In genomic region chr19:13441810-13442512, GRCh38 we compare ENCODE assay signal across 1 cellular context.
TF ChIP-seq lines count a peak whose summit lies in the region.

No MANE protein-coding gene starts in this region.

TF ChIP-seq in HepG2, 621 proteins besides CTCF, POLR2A, EP300 and RAD21 (continued from another document and continues in another):
- TF ChIP-seq ZBTB33 (CRISPR knock-in tag; IDR thresholded peaks at IDR 0.05) = peak; percentile 55; the same call in 1 of the 2 replicates
- no peak for TF ChIP-seq RFX3 (CRISPR knock-in tag; IDR thresholded peaks at IDR 0.05)
- no peak for TF ChIP-seq NFATC3 (CRISPR knock-in tag; IDR thresholded peaks at IDR 0.05)
- no peak for TF ChIP-seq ZFP36L1 (CRISPR knock-in tag; IDR thresholded peaks at IDR 0.05)
- TF ChIP-seq, protein P1, sequence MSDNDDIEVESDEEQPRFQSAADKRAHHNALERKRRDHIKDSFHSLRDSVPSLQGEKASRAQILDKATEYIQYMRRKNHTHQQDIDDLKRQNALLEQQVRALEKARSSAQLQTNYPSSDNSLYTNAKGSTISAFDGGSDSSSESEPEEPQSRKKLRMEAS (IDR thresholded peaks at IDR 0.05) = no peak
- TF ChIP-seq ZKSCAN8 (CRISPR knock-in tag; IDR thresholded peaks at IDR 0.05; ENCODE audit: borderline replicate concordance) = no peak
- TF ChIP-seq WIZ (CRISPR knock-in tag; IDR thresholded peaks at IDR 0.05) = peak; percentile 98
- no peak for TF ChIP-seq ZNF460 (CRISPR knock-in tag; IDR thresholded peaks at IDR 0.05; ENCODE audit: borderline replicate concordance)
- TF ChIP-seq CREBL2 (CRISPR knock-in tag; IDR thresholded peaks at IDR 0.05; ENCODE audit: borderline replicate concordance) = no peak
- TF ChIP-seq U2AF2 (IDR thresholded peaks at IDR 0.05; ENCODE audit: low read depth, low read length) = no peak
- TF ChIP-seq ZNF329 (CRISPR knock-in tag; IDR thresholded peaks at IDR 0.05; ENCODE audit: low read depth) = no peak
- 0 out of 2 replicates have a peak, but pooled peaks have one; percentile 29 for TF ChIP-seq ZNF788 (CRISPR knock-in tag; IDR thresholded peaks at IDR 0.05; ENCODE audit: borderline replicate concordance)
- TF ChIP-seq, protein P2, sequence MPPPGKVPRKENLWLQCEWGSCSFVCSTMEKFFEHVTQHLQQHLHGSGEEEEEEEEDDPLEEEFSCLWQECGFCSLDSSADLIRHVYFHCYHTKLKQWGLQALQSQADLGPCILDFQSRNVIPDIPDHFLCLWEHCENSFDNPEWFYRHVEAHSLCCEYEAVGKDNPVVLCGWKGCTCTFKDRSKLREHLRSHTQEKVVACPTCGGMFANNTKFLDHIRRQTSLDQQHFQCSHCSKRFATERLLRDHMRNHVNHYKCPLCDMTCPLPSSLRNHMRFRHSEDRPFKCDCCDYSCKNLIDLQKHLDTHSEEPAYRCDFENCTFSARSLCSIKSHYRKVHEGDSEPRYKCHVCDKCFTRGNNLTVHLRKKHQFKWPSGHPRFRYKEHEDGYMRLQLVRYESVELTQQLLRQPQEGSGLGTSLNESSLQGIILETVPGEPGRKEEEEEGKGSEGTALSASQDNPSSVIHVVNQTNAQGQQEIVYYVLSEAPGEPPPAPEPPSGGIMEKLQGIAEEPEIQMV (CRISPR knock-in tag; IDR thresholded peaks at IDR 0.05; ENCODE audit: low read depth) = no peak
- TF ChIP-seq ZNF318 (CRISPR knock-in tag; IDR thresholded peaks at IDR 0.05) = no peak
- no peak for TF ChIP-seq PBX2 (CRISPR knock-in tag; IDR thresholded peaks at IDR 0.05)
- TF ChIP-seq ZNF703 (CRISPR knock-in tag; IDR thresholded peaks at IDR 0.05; ENCODE audit: borderline replicate concordance) = no peak
- TF ChIP-seq KDM5B (CRISPR knock-in tag; IDR thresholded peaks at IDR 0.05; ENCODE audit: borderline replicate concordance) = no peak
- TF ChIP-seq, protein P3, sequence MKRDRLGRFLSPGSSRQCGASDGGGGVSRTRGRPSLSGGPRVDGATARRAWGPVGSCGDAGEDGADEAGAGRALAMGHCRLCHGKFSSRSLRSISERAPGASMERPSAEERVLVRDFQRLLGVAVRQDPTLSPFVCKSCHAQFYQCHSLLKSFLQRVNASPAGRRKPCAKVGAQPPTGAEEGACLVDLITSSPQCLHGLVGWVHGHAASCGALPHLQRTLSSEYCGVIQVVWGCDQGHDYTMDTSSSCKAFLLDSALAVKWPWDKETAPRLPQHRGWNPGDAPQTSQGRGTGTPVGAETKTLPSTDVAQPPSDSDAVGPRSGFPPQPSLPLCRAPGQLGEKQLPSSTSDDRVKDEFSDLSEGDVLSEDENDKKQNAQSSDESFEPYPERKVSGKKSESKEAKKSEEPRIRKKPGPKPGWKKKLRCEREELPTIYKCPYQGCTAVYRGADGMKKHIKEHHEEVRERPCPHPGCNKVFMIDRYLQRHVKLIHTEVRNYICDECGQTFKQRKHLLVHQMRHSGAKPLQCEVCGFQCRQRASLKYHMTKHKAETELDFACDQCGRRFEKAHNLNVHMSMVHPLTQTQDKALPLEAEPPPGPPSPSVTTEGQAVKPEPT (CRISPR knock-in tag; IDR thresholded peaks at IDR 0.05; ENCODE audit: low read depth) = no peak
- TF ChIP-seq DR1 (CRISPR knock-in tag; IDR thresholded peaks at IDR 0.05) = no peak
- TF ChIP-seq ETS1 (CRISPR knock-in tag; IDR thresholded peaks at IDR 0.05) = no peak
- no peak for TF ChIP-seq SMAD1 (CRISPR knock-in tag; IDR thresholded peaks at IDR 0.05; ENCODE audit: borderline replicate concordance, low read depth)
- TF ChIP-seq, protein P4, sequence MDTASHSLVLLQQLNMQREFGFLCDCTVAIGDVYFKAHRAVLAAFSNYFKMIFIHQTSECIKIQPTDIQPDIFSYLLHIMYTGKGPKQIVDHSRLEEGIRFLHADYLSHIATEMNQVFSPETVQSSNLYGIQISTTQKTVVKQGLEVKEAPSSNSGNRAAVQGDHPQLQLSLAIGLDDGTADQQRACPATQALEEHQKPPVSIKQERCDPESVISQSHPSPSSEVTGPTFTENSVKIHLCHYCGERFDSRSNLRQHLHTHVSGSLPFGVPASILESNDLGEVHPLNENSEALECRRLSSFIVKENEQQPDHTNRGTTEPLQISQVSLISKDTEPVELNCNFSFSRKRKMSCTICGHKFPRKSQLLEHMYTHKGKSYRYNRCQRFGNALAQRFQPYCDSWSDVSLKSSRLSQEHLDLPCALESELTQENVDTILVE (CRISPR knock-in tag; IDR thresholded peaks at IDR 0.05) = 0 out of 2 replicates have a peak, but pooled peaks have one; percentile 66
- TF ChIP-seq ZFP1 (CRISPR knock-in tag; IDR thresholded peaks at IDR 0.05) = no peak
- TF ChIP-seq TMF1 (CRISPR knock-in tag; IDR thresholded peaks at IDR 0.05; ENCODE audit: low read depth) = no peak
- TF ChIP-seq, protein P5, sequence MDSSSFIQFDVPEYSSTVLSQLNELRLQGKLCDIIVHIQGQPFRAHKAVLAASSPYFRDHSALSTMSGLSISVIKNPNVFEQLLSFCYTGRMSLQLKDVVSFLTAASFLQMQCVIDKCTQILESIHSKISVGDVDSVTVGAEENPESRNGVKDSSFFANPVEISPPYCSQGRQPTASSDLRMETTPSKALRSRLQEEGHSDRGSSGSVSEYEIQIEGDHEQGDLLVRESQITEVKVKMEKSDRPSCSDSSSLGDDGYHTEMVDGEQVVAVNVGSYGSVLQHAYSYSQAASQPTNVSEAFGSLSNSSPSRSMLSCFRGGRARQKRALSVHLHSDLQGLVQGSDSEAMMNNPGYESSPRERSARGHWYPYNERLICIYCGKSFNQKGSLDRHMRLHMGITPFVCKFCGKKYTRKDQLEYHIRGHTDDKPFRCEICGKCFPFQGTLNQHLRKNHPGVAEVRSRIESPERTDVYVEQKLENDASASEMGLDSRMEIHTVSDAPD (CRISPR knock-in tag; IDR thresholded peaks at IDR 0.05) = no peak
- no peak; the same call in 1 of the 2 replicates for TF ChIP-seq ZFP37 (CRISPR knock-in tag; IDR thresholded peaks at IDR 0.05; ENCODE audit: borderline replicate concordance)
- no peak for TF ChIP-seq THAP9 (CRISPR knock-in tag; IDR thresholded peaks at IDR 0.05; ENCODE audit: borderline replicate concordance)
- TF ChIP-seq ZMAT3 (CRISPR knock-in tag; conservative IDR thresholded peaks at IDR 0.05) = peak; percentile 56; the same call in 1 of the 2 replicates
- no peak for TF ChIP-seq POGK (CRISPR knock-in tag; conservative IDR thresholded peaks at IDR 0.05)
